ENCODE assay signal across 8 cellular contexts in the genomic region with DNA sequence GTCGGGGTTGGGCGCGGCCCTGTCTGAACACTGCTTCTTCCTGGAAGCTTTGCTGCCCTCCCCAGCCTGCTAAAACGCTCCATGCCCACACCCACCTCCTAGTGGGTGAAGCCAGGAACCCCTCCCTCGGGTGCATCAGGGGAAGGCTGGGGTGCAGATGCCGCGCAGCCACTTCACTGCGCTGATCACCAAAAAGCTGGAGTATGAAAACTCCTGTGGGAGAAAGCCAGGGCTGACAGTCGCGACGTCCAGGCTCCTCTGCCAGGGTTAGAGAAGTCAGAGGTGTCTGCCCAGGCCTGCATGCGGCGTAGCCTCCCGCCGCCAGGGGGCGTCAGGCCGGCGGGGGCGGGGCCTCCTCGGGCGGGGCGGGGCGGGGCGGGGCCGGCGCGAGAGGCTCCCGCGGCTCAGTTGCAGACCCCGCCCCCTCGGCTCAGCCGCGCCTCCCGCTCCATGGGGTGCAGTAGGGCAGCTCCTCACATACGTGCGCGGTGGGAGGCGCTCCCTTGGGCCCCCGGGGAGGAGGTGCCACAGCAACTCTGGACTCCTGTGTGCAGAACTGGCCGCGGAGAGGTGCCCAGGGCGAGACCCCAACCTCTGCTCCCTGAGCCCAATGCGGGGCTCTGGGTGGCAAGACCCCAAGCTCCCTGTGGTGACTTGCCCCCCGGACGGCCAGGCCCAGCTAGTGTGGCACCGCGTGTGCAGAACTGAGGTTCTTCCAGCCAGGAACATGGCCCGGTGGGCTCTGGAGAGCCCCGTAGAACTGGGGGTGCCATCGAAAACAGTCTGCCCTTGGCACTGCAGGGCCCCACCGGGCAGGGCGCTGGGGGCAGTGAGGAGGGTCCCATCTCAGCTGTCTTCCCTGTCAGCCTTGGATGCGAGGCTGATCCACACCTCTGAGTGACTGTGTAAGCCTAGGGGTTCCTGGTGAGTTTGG. TPM values are rescaled to one million over a fixed set of nuclear protein-coding genes. Genes with fewer than 3 reads are reported as not detected.
A peak's percentile ranks its signal among the peaks of the same experiment; 100 is the strongest.
DNase-seq lines count a peak whose midpoint lies in the region; ATAC-seq and TF ChIP-seq lines count a peak whose summit lies in the region.

No MANE protein-coding gene starts in this region.

- 8% methylated on average over 53 of the region's 53 CpGs for WGBS in urinary bladder

- peak; percentile 94 for TF ChIP-seq CTCF in progenitor cell of endocrine pancreas (IDR thresholded peaks at IDR 0.05; ENCODE audit: unreplicated experiment)

- DNase-seq in GM04504 (ENCODE audit: low read depth) (peak; percentile 64), H7 (peak; percentile 96), M059J (ENCODE audit: low read depth) (peak; percentile 55), SKM-1 (lab: John Stamatoyannopoulos, UW; ENCODE audit: unreplicated experiment) (peak; percentile 76), Right ventricle myocardium superior (peak; percentile 97), progenitor cell of endocrine pancreas (ENCODE audit: low spot score, unreplicated experiment) (peak; percentile 73)

- no peaks in the 10 kb centered on the region for H3K27me3 Mint-ChIP-seq in activated naive CD8-positive, alpha-beta T cell
- H3K27me3 Mint-ChIP-seq in progenitor cell of endocrine pancreas, result no peaks in the 10 kb centered on the region

- peaks cover 2% of the 10 kb centered on the region for H3K4me1 ChIP-seq in urinary bladder (ENCODE audit: insufficient read depth)

- peak; percentile 85 for ATAC-seq in Right ventricle myocardium superior (ENCODE audit: poor library complexity)

- peaks cover 28% of the 10 kb centered on the region for H3K27me3 ChIP-seq in H7 (ENCODE audit: control insufficient read depth, insufficient read depth, low read length)

- H3K27ac ChIP-seq in urinary bladder (ENCODE audit: low read depth), result peak overlapping the region; percentile 77

- H3K36me3 Mint-ChIP-seq in activated naive CD8-positive, alpha-beta T cell, result peaks cover 8% of the 10 kb centered on the region
- peaks cover 3% of the 10 kb centered on the region for H3K36me3 Mint-ChIP-seq in progenitor cell of endocrine pancreas (ENCODE audit: insufficient read depth)

- peak overlapping the region; percentile 5; the same call in 1 of the 2 replicates for H3K4me3 ChIP-seq in H7 (ENCODE audit: insufficient read depth, low read depth, low read length)
- H3K4me3 ChIP-seq in urinary bladder (ENCODE audit: low read depth, low read length), result peak overlapping the region; percentile 8

- H3K4me3 Mint-ChIP-seq in activated naive CD8-positive, alpha-beta T cell, result peak overlapping the region; percentile 95
- peak overlapping the region; percentile 76 for H3K4me3 Mint-ChIP-seq in progenitor cell of endocrine pancreas (ENCODE audit: low read depth)

- H3K36me3 ChIP-seq in H7 (replicated peaks; ENCODE audit: control insufficient read depth, insufficient read depth, low read length), result no peaks in the 10 kb centered on the region
- H3K36me3 ChIP-seq in urinary bladder (ENCODE audit: insufficient read depth), result no peaks in the 10 kb centered on the region

- intact Hi-C loops in Right ventricle myocardium superior (cut with DNase I), result no loop called here

- peak overlapping the region; percentile 97 for H3K27ac Mint-ChIP-seq in activated naive CD8-positive, alpha-beta T cell
- peak overlapping the region; percentile 59 for H3K27ac Mint-ChIP-seq in progenitor cell of endocrine pancreas

- no peaks in the 10 kb centered on the region for H3K9me3 Mint-ChIP-seq in activated naive CD8-positive, alpha-beta T cell (ENCODE audit: low read depth)
- no peaks in the 10 kb centered on the region for H3K9me3 Mint-ChIP-seq in progenitor cell of endocrine pancreas (ENCODE audit: low read depth)

- peaks cover 73% of the 10 kb centered on the region for H3K4me1 Mint-ChIP-seq in activated naive CD8-positive, alpha-beta T cell (ENCODE audit: low read depth)
- H3K4me1 Mint-ChIP-seq in progenitor cell of endocrine pancreas (ENCODE audit: low read depth), result peaks cover 25% of the 10 kb centered on the region

RNA-seq across cellular contexts. Expression of gene RNPEPL1, which starts 1.8 kb away (rescaled TPM):
- total RNA-seq in H7 (2014; rRNA removed; shearing (Covaris generic)), result 10.3 and 15.2 TPM in 2 replicates
- 4.5 and 18.1 TPM in 2 replicates for total RNA-seq in M059J (2014; rRNA removed; shearing (Covaris generic))
- total RNA-seq in Right ventricle myocardium superior (89.5 TPM), progenitor cell of endocrine pancreas (50.8 and 52.2 TPM in 2 replicates), urinary bladder (14.5 TPM)
- polyA plus RNA-seq in urinary bladder, result 76.3 TPM

RNA-seq across cellular contexts. Expression of gene DUSP28, which starts 6.3 kb away (rescaled TPM):
- 2.4 and 2.5 TPM in 2 replicates for total RNA-seq in H7 (2014; rRNA removed; shearing (Covaris generic))
- total RNA-seq in M059J (2014; rRNA removed; shearing (Covaris generic)), result 3.6 and 4.1 TPM in 2 replicates
- 11.5 TPM for total RNA-seq in Right ventricle myocardium superior
- total RNA-seq in progenitor cell of endocrine pancreas, result 4.9 and 6.4 TPM in 2 replicates
- total RNA-seq in urinary bladder, result 2.8 TPM
- 5.8 TPM for polyA plus RNA-seq in urinary bladder

RNA-seq across cellular contexts. Expression of gene ANKMY1, which starts 8.7 kb away (rescaled TPM):
- 3.6 and 8.9 TPM in 2 replicates for total RNA-seq in H7 (2014; rRNA removed; shearing (Covaris generic))
- total RNA-seq in M059J (2014; rRNA removed; shearing (Covaris generic)), result 7.1 and 10.8 TPM in 2 replicates
- total RNA-seq in Right ventricle myocardium superior (5.6 TPM), progenitor cell of endocrine pancreas (29.0 and 29.2 TPM in 2 replicates), urinary bladder (11.1 TPM)
- polyA plus RNA-seq in urinary bladder, result 9.6 TPM

RNA-seq across cellular contexts. Expression of gene CAPN10, which starts 20.1 kb away (rescaled TPM):
- 66.5 and 69.0 TPM in 2 replicates for total RNA-seq in H7 (2014; rRNA removed; shearing (Covaris generic))
- total RNA-seq in M059J (2014; rRNA removed; shearing (Covaris generic)), result 3.4 and 11.1 TPM in 2 replicates
- total RNA-seq in Right ventricle myocardium superior, result 49.7 TPM
- total RNA-seq in progenitor cell of endocrine pancreas, result 65.5 and 67.2 TPM in 2 replicates
- 13.6 TPM for total RNA-seq in urinary bladder
- 23.3 TPM for polyA plus RNA-seq in urinary bladder

RNA-seq across cellular contexts. Expression of gene GPR35, which starts 58.8 kb away (rescaled TPM):
- 0.07 TPM in 1 of 2 replicates, not detected in the other for total RNA-seq in H7 (2014; rRNA removed; shearing (Covaris generic))
- 0.17 TPM in 1 of 2 replicates, not detected in the other for total RNA-seq in M059J (2014; rRNA removed; shearing (Covaris generic))
- total RNA-seq in Right ventricle myocardium superior (2.0 TPM), progenitor cell of endocrine pancreas (5.8 and 6.5 TPM in 2 replicates), urinary bladder (0.63 TPM)
- 3.3 TPM for polyA plus RNA-seq in urinary bladder

Comparison
In these comparisons a context has a peak if more than half of its experiments do, and no peak if none do; other contexts are left out.
1. Peak in every context shown above with its lines: DNase-seq, ATAC-seq, H3K4me3 ChIP-seq and H3K27ac ChIP-seq.